16 cellular contexts compared by ENCODE assay signal in the genomic region with DNA sequence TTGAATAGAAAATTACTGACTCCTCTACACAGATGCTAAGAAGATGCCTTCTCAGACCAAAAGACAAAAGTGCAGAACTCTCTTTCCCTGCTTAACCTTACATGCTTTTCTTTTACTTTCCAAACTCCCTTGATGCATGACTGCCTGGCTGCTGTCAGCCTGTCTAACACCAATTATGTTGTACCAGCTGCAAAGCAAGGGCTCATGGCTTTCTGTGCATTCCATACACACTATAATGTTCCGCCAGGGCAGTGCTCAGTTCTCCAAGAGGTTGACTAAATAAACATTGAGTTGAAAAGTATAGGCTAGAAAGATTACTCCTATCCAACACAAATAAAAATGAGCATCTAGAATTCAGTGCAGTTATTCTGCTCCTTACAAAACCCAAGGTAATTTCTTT.
"Had no signal": no experiment of that assay in that cellular context is flagged by ENCODE, and none has a peak within 500 bp of the region (broad histone marks: within the 10 kb centered on the region; RNA-seq: fewer than 3 reads in every experiment).

No MANE protein-coding gene starts in this region.

- H3K4me1 ChIP-seq: breast epithelium, esophagus squamous epithelium, heart left ventricle, prostate gland, spleen had no signal

- H3K4me1 Mint-ChIP-seq: activated naive CD4-positive, alpha-beta T cell treated with anti-CD3 and anti-CD28 coated beads, Interleukin-2, amount 10 ng/mL, durations not matched to agents 7 days and 5 days; stimulated activated naive B cell treated with anti-CD40 and anti-IgM and Interleukin-4, amounts not matched to agents 10 μg/mL and 1 μg/mL and 100 μg/mL, for 72 hours had no signal

- H3K9me3 ChIP-seq: breast epithelium, esophagus squamous epithelium, heart left ventricle, prostate gland had no signal

- H3K27ac ChIP-seq: breast epithelium, esophagus squamous epithelium, heart left ventricle, prostate gland, spleen had no signal

- H3K4me3 ChIP-seq: breast epithelium, esophagus squamous epithelium, heart left ventricle, prostate gland, spleen had no signal

- H3K36me3 ChIP-seq: breast epithelium, esophagus squamous epithelium, heart left ventricle, prostate gland, spleen had no signal

- H3K4me3 Mint-ChIP-seq: activated naive CD4-positive, alpha-beta T cell treated with anti-CD3 and anti-CD28 coated beads, Interleukin-2, amount 10 ng/mL, durations not matched to agents 7 days and 5 days; stimulated activated naive B cell treated with anti-CD40 and anti-IgM and Interleukin-4, amounts not matched to agents 10 μg/mL and 1 μg/mL and 100 μg/mL, for 72 hours; type B pancreatic cell had no signal

- H3K27me3 ChIP-seq: breast epithelium, esophagus squamous epithelium, heart left ventricle, spleen had no signal

- ATAC-seq: heart left ventricle; sciatic nerve; stimulated activated naive B cell treated with anti-CD40 and anti-IgM and Interleukin-4, amounts not matched to agents 10 μg/mL and 1 μg/mL and 100 μg/mL, for 72 hours had no signal

- H3K36me3 Mint-ChIP-seq: activated naive CD4-positive, alpha-beta T cell treated with anti-CD3 and anti-CD28 coated beads, Interleukin-2, amount 10 ng/mL, durations not matched to agents 7 days and 5 days; stimulated activated naive B cell treated with anti-CD40 and anti-IgM and Interleukin-4, amounts not matched to agents 10 μg/mL and 1 μg/mL and 100 μg/mL, for 72 hours; type B pancreatic cell had no signal

- H3K27me3 Mint-ChIP-seq: activated naive CD4-positive, alpha-beta T cell treated with anti-CD3 and anti-CD28 coated beads, Interleukin-2, amount 10 ng/mL, durations not matched to agents 7 days and 5 days; stimulated activated naive B cell treated with anti-CD40 and anti-IgM and Interleukin-4, amounts not matched to agents 10 μg/mL and 1 μg/mL and 100 μg/mL, for 72 hours; type B pancreatic cell had no signal

- DNase-seq: activated CD4-positive, alpha-beta T cell treated with anti-CD3 and anti-CD28 coated beads, Interleukin-2, amount 50 U/mL, for 1 hour; activated naive CD4-positive, alpha-beta T cell treated with anti-CD3 and anti-CD28 coated beads, Interleukin-2, amount 10 ng/mL, durations not matched to agents 7 days and 5 days; activated T-cell treated with anti-CD3 and anti-CD28 coated beads for 4 hours; esophagus squamous epithelium; heart left ventricle; midbrain; nucleus accumbens; spleen; stimulated activated CD4-positive, alpha-beta T cell treated with anti-CD3 and anti-CD28 coated beads, Interleukin-1b, Interleukin-23, amount 100 ng/mL, for 48 hours; stimulated activated naive B cell treated with anti-CD40 and anti-IgM and Interleukin-4, amounts not matched to agents 10 μg/mL and 1 μg/mL and 100 μg/mL, for 72 hours; substantia nigra had no signal

- H3K27ac Mint-ChIP-seq: activated naive CD4-positive, alpha-beta T cell treated with anti-CD3 and anti-CD28 coated beads, Interleukin-2, amount 10 ng/mL, durations not matched to agents 7 days and 5 days; activated T-helper 2 cell treated with anti-CD3 and anti-CD28 coated beads, Interferon-gamma antibody, Interleukin-2, Interleukin-4, amounts not matched to agents 10 μg/mL and 5 μg/mL and 100 μg/mL, durations not matched to agents 14 hours and 24 hours and 36 hours; stimulated activated naive B cell treated with anti-CD40 and anti-IgM and Interleukin-4, amounts not matched to agents 10 μg/mL and 1 μg/mL and 100 μg/mL, for 72 hours; type B pancreatic cell had no signal
